Comparison of ENCODE assay signal across 1 cellular context in the genomic region with DNA sequence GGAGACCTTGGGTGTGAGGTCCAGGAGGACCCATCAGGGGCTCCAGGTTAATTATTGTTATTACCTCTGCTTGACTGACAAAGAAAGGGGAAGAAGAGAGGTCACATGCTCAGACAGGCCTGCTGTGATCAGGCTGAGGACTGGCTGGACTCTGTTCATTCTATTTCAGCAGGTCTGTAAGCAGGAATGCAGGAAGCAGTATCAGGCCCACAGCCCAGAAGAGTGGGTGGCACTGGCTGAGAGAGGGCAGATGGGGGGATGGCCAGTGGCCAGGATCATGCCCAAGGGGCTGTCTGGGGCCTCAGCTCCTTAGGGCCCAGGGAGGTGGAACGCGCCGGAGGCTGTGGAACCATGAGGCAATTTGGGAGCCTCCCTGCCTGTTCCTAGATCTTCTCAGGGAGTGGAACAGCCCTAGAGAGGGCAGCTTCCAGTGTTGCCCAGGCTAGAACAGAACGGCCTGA.
A peak's percentile ranks its signal among the peaks of the same experiment; 100 is the strongest.
TF ChIP-seq lines count a peak whose summit lies in the region.

No MANE protein-coding gene starts in this region.

TF ChIP-seq in HepG2, 621 proteins besides CTCF, POLR2A, EP300 and RAD21 (continued from another document):
- TF ChIP-seq, protein P1, sequence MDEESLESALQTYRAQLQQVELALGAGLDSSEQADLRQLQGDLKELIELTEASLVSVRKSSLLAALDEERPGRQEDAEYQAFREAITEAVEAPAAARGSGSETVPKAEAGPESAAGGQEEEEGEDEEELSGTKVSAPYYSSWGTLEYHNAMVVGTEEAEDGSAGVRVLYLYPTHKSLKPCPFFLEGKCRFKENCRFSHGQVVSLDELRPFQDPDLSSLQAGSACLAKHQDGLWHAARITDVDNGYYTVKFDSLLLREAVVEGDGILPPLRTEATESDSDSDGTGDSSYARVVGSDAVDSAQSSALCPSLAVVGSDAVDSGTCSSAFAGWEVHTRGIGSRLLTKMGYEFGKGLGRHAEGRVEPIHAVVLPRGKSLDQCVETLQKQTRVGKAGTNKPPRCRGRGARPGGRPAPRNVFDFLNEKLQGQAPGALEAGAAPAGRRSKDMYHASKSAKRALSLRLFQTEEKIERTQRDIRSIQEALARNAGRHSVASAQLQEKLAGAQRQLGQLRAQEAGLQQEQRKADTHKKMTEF (CRISPR knock-in tag; IDR thresholded peaks at IDR 0.05): 0 out of 2 replicates have a peak, but pooled peaks have one; percentile 48
- TF ChIP-seq HIVEP1 (CRISPR knock-in tag; IDR thresholded peaks at IDR 0.05) (peak; percentile 43; the same call in 1 of the 2 replicates), MAF1 (CRISPR knock-in tag; IDR thresholded peaks at IDR 0.05; ENCODE audit: borderline replicate concordance) (no peak), ZBTB20 (CRISPR knock-in tag; IDR thresholded peaks at IDR 0.05; ENCODE audit: borderline replicate concordance, low read depth) (no peak), AGO1 (IDR thresholded peaks at IDR 0.05; ENCODE audit: low read depth, low read length, poor library complexity, severe bottlenecking) (no peak), MIER2 (CRISPR knock-in tag; IDR thresholded peaks at IDR 0.05) (no peak), ZNF17 (CRISPR knock-in tag; IDR thresholded peaks at IDR 0.05) (no peak), RBAK (CRISPR knock-in tag; IDR thresholded peaks at IDR 0.05) (no peak), EHMT2 (IDR thresholded peaks at IDR 0.05; ENCODE audit: borderline replicate concordance, low read depth, low read length) (no peak), ZNF749 (CRISPR knock-in tag; IDR thresholded peaks at IDR 0.05; ENCODE audit: borderline replicate concordance) (no peak), SIX4 (CRISPR knock-in tag; IDR thresholded peaks at IDR 0.05) (no peak)
- TF ChIP-seq, protein P2, sequence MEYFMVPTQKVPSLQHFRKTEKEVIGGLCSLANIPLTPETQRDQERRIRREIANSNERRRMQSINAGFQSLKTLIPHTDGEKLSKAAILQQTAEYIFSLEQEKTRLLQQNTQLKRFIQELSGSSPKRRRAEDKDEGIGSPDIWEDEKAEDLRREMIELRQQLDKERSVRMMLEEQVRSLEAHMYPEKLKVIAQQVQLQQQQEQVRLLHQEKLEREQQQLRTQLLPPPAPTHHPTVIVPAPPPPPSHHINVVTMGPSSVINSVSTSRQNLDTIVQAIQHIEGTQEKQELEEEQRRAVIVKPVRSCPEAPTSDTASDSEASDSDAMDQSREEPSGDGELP (IDR thresholded peaks at IDR 0.05; ENCODE audit: borderline replicate concordance, low read depth): no peak
- TF ChIP-seq, protein P3, sequence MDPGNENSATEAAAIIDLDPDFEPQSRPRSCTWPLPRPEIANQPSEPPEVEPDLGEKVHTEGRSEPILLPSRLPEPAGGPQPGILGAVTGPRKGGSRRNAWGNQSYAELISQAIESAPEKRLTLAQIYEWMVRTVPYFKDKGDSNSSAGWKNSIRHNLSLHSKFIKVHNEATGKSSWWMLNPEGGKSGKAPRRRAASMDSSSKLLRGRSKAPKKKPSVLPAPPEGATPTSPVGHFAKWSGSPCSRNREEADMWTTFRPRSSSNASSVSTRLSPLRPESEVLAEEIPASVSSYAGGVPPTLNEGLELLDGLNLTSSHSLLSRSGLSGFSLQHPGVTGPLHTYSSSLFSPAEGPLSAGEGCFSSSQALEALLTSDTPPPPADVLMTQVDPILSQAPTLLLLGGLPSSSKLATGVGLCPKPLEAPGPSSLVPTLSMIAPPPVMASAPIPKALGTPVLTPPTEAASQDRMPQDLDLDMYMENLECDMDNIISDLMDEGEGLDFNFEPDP (CRISPR knock-in tag; conservative IDR thresholded peaks at IDR 0.05): 0 out of 2 replicates have a peak, but pooled peaks have one; percentile 21
- TF ChIP-seq, protein P4, sequence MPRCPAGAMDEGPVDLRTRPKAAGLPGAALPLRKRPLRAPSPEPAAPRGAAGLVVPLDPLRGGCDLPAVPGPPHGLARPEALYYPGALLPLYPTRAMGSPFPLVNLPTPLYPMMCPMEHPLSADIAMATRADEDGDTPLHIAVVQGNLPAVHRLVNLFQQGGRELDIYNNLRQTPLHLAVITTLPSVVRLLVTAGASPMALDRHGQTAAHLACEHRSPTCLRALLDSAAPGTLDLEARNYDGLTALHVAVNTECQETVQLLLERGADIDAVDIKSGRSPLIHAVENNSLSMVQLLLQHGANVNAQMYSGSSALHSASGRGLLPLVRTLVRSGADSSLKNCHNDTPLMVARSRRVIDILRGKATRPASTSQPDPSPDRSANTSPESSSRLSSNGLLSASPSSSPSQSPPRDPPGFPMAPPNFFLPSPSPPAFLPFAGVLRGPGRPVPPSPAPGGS (CRISPR knock-in tag; IDR thresholded peaks at IDR 0.05): 0 out of 2 replicates have a peak, but pooled peaks have one; percentile 37
